In genomic region chr17:81713556-81714411, GRCh38 we compare ENCODE assay signal across 1 cellular context.
A peak's percentile ranks its signal among the peaks of the same experiment; 100 is the strongest.
TF ChIP-seq lines count a peak whose summit lies in the region.

No MANE protein-coding gene starts in this region.

TF ChIP-seq in HepG2, 621 proteins besides CTCF, POLR2A, EP300 and RAD21 (continued from another document and continues in another):
- TF ChIP-seq ZNF142 (CRISPR knock-in tag; IDR thresholded peaks at IDR 0.05) (no peak; the same call in none of the 2 replicates), ZNF552 (CRISPR knock-in tag; IDR thresholded peaks at IDR 0.05; ENCODE audit: borderline replicate concordance) (no peak; the same call in 1 of the 2 replicates), SSRP1 (CRISPR knock-in tag; IDR thresholded peaks at IDR 0.05) (no peak; the same call in 1 of the 2 replicates), ZNF816 (CRISPR knock-in tag; IDR thresholded peaks at IDR 0.05; ENCODE audit: borderline replicate concordance) (no peak; the same call in 1 of the 2 replicates), CBFB (CRISPR knock-in tag; IDR thresholded peaks at IDR 0.05) (peak; percentile 88), ZNF543 (CRISPR knock-in tag; IDR thresholded peaks at IDR 0.05) (peak; percentile 34; the same call in 1 of the 2 replicates), SUZ12 (IDR thresholded peaks at IDR 0.05; ENCODE audit: low read depth, low read length) (no peak), ZSCAN9 (CRISPR knock-in tag; IDR thresholded peaks at IDR 0.05; ENCODE audit: borderline replicate concordance) (peak; percentile 36), NR2F2 (IDR thresholded peaks at IDR 0.05; ENCODE audit: borderline replicate concordance, low read depth) (peak; percentile 40; the same call in 1 of the 2 replicates), LCORL (IDR thresholded peaks at IDR 0.05) (no peak), LCORL (CRISPR knock-in tag; IDR thresholded peaks at IDR 0.05) (peak; percentile 59), ZNF788 (CRISPR knock-in tag; IDR thresholded peaks at IDR 0.05; ENCODE audit: borderline replicate concordance) (peak; percentile 73), KDM1A (CRISPR knock-in tag; IDR thresholded peaks at IDR 0.05) (no peak), ZNF280B (CRISPR knock-in tag; IDR thresholded peaks at IDR 0.05; ENCODE audit: borderline replicate concordance) (peak; percentile 85), DNMT3B (CRISPR knock-in tag; conservative IDR thresholded peaks at IDR 0.05) (no peak), TOPORS (CRISPR knock-in tag; IDR thresholded peaks at IDR 0.05) (0 out of 2 replicates have a peak, but pooled peaks have one; percentile 42), ZFYVE20 (CRISPR knock-in tag; IDR thresholded peaks at IDR 0.05; ENCODE audit: borderline replicate concordance, low read depth) (no peak), ZXDC (CRISPR knock-in tag; IDR thresholded peaks at IDR 0.05) (0 out of 2 replicates have a peak, but pooled peaks have one; percentile 2), DMAP1 (CRISPR knock-in tag; IDR thresholded peaks at IDR 0.05) (peak; percentile 95), MTA1 (CRISPR knock-in tag; IDR thresholded peaks at IDR 0.05; ENCODE audit: borderline replicate concordance) (peak; percentile 71; the same call in 1 of the 2 replicates), ZNF687 (CRISPR knock-in tag; IDR thresholded peaks at IDR 0.05) (peak; percentile 98), U2AF2 (IDR thresholded peaks at IDR 0.05; ENCODE audit: low read depth, low read length) (no peak), ZNF605 (CRISPR knock-in tag; IDR thresholded peaks at IDR 0.05) (0 out of 2 replicates have a peak, but pooled peaks have one; percentile 56), ZNF598 (CRISPR knock-in tag; IDR thresholded peaks at IDR 0.05; ENCODE audit: borderline replicate concordance) (no peak; the same call in 1 of the 2 replicates), ZNF691 (CRISPR knock-in tag; IDR thresholded peaks at IDR 0.05; ENCODE audit: borderline replicate concordance, low read depth) (peak; percentile 78), ZSCAN29 (CRISPR knock-in tag; conservative IDR thresholded peaks at IDR 0.05) (no peak), SNAPC4 (CRISPR knock-in tag; IDR thresholded peaks at IDR 0.05) (no peak), ZNF292 (CRISPR knock-in tag; IDR thresholded peaks at IDR 0.05; ENCODE audit: borderline replicate concordance, low read depth) (peak; percentile 92), PAWR (CRISPR knock-in tag; IDR thresholded peaks at IDR 0.05; ENCODE audit: borderline replicate concordance) (no peak), USF2 (IDR thresholded peaks at IDR 0.05; ENCODE audit: low read depth, low read length) (no peak), USF2 (CRISPR knock-in tag; IDR thresholded peaks at IDR 0.05; ENCODE audit: borderline replicate concordance) (peak; percentile 64; the same call in 1 of the 2 replicates), ZSCAN30 (CRISPR knock-in tag; IDR thresholded peaks at IDR 0.05) (no peak), JUNB (CRISPR knock-in tag; IDR thresholded peaks at IDR 0.05; ENCODE audit: borderline replicate concordance) (no peak), NR2C2 (CRISPR knock-in tag; IDR thresholded peaks at IDR 0.05; ENCODE audit: borderline replicate concordance) (peak; percentile 99), ASH2L (IDR thresholded peaks at IDR 0.05; ENCODE audit: insufficient read length, low read depth, low read length) (no peak), ZNF296 (CRISPR knock-in tag; conservative IDR thresholded peaks at IDR 0.05) (no peak; the same call in 1 of the 2 replicates), SMAD9 (CRISPR knock-in tag; IDR thresholded peaks at IDR 0.05) (peak; percentile 24; the same call in 1 of the 2 replicates)
